Comparison of ENCODE assay signal across 13 cellular contexts in the genomic region with DNA sequence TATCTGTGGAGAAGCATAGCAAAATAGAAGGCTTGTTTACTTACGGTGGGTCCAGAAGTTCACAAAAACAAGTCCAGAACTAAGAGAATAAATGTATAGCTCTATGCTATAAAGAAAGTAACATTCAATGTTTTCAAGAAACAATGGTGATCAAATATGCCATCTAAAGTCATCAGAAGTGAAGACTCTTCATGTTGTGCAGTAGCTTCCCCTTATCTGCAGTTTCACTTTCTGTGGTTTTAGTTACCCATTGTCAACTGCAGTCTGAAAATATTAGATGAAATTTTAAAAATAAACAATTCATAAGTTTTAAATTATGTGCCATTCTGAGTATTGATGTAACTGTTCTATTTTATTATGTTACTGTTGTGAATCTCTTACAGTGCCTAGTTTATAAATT.
DNase-seq lines count a peak whose midpoint lies in the region; ATAC-seq and TF ChIP-seq lines count a peak whose summit lies in the region.
"Had no signal": no experiment of that assay in that cellular context is flagged by ENCODE, and none has a peak within 500 bp of the region (broad histone marks: within the 10 kb centered on the region; RNA-seq: fewer than 3 reads in every experiment).

No MANE protein-coding gene starts in this region.

- H3K27ac Mint-ChIP-seq in CD14-positive monocyte = peak overlapping the region in 4 of 7 donors; percentile 8 to 76 (median 48)
- H3K27ac Mint-ChIP-seq in Calu3 (ENCODE audit: unreplicated experiment) = no peak overlapping the region
- H3K27ac Mint-ChIP-seq in progenitor cell of endocrine pancreas = no peak overlapping the region
- H3K27ac Mint-ChIP-seq: T-helper 1 cell treated with Interleukin-12 subunit alpha and Interleukin-12 subunit beta and Interleukin-4 antibody, amounts not matched to agents 30 μg/mL and 1 μg/mL, for 36 hours had no signal

- no peaks in the 10 kb centered on the region for H3K4me1 ChIP-seq in spleen
- no peaks in the 10 kb centered on the region for H3K4me1 ChIP-seq in hepatocyte (ENCODE audit: insufficient read depth)
- H3K4me1 ChIP-seq: prostate gland had no signal

- H3K36me3 Mint-ChIP-seq in CD14-positive monocyte (no peaks in the 10 kb centered on the region), Calu3 (ENCODE audit: insufficient read depth, unreplicated experiment) (no peaks in the 10 kb centered on the region), progenitor cell of endocrine pancreas (ENCODE audit: insufficient read depth) (no peaks in the 10 kb centered on the region)

- CTCF ChIA-PET in Calu3 (lab: Charles Lee) = no interaction called here

- intact Hi-C loops in CD14-positive monocyte (cut with micrococcal nuclease) (no loop called here), Calu3 (cut with micrococcal nuclease; ENCODE audit: unreplicated experiment) (no loop called here), spleen (cut with DNase I; ENCODE audit: low total_unique reads) (no loop called here)

- H3K9me3 Mint-ChIP-seq in CD14-positive monocyte (peaks cover 0 to 10% (median 6%) of the 10 kb centered on the region in 7 donors), Calu3 (ENCODE audit: low read depth, unreplicated experiment) (no peaks in the 10 kb centered on the region), progenitor cell of endocrine pancreas (ENCODE audit: low read depth) (peaks cover 4% of the 10 kb centered on the region)

- H3K4me1 Mint-ChIP-seq in CD14-positive monocyte (peaks cover 11% of the 10 kb centered on the region), Calu3 (ENCODE audit: low read depth, unreplicated experiment) (no peaks in the 10 kb centered on the region), progenitor cell of endocrine pancreas (ENCODE audit: low read depth) (no peaks in the 10 kb centered on the region)

- no peaks in the 10 kb centered on the region for H4K20me1 ChIP-seq in hepatocyte (ENCODE audit: insufficient read depth, poor library complexity, severe bottlenecking)

- H3K27me3 ChIP-seq in spleen (replicated peaks in 1 of 7) (no peaks in the 10 kb centered on the region), hepatocyte (no peaks in the 10 kb centered on the region)
- H3K27me3 ChIP-seq: foreskin keratinocyte had no signal

- H3K4me3 ChIP-seq in spleen = no peak overlapping the region
- H3K4me3 ChIP-seq in hepatocyte = no peak overlapping the region
- H3K4me3 ChIP-seq: GM23248, prostate gland had no signal

- no peak overlapping the region for H3K4me2 ChIP-seq in hepatocyte

- no peak for TF ChIP-seq POLR2A in spleen (IDR thresholded peaks at IDR 0.05)

- WGBS in spleen, 5 donors = 89 to 96% (median 94%) methylated on average over 1 of the region's 1 CpG
- 95% methylated on average over 1 of the region's 1 CpG for WGBS in hepatocyte (ENCODE audit: low lambda C conversion rate, missing lambda C conversion rate)

- H3K4me3 Mint-ChIP-seq in CD14-positive monocyte (no peak overlapping the region), Calu3 (ENCODE audit: low read depth, unreplicated experiment) (no peak overlapping the region), progenitor cell of endocrine pancreas (ENCODE audit: low read depth) (no peak overlapping the region)
- H3K4me3 Mint-ChIP-seq: T-helper 1 cell treated with Interleukin-12 subunit alpha and Interleukin-12 subunit beta and Interleukin-4 antibody, amounts not matched to agents 30 μg/mL and 1 μg/mL, for 36 hours had no signal

- no peak overlapping the region for H2AFZ ChIP-seq in hepatocyte
- H2AFZ ChIP-seq: GM23248 had no signal

- H3K27ac ChIP-seq in spleen (no peak overlapping the region), hepatocyte (no peak overlapping the region)
- H3K27ac ChIP-seq: foreskin keratinocyte, GM23248, prostate gland had no signal

- no peak for DNase-seq in CD14-positive monocyte (ENCODE audit: low spot score)
- no peak for DNase-seq in Calu3
- no peak for DNase-seq in progenitor cell of endocrine pancreas (ENCODE audit: low spot score, unreplicated experiment)
- no peak for DNase-seq in spleen
- no peak for DNase-seq in hepatocyte (ENCODE audit: low spot score)
- DNase-seq: activated CD4-positive, alpha-beta T cell treated with anti-CD3 and anti-CD28 coated beads, Interleukin-2, amount 50 U/mL, for 1 hour; foreskin keratinocyte; GM23248 had no signal

- TF ChIP-seq CTCF in CD14-positive monocyte (IDR thresholded peaks at IDR 0.05) (no peak), Calu3 (IDR thresholded peaks at IDR 0.05; ENCODE audit: unreplicated experiment) (no peak), progenitor cell of endocrine pancreas (IDR thresholded peaks at IDR 0.05; ENCODE audit: unreplicated experiment) (no peak), spleen (IDR thresholded peaks at IDR 0.05 in 8 of 11, conservative IDR thresholded peaks at IDR 0.05 in 3 of 11) (no peak), hepatocyte (IDR thresholded peaks at IDR 0.05; ENCODE audit: poor library complexity) (no peak)

- no peaks in the 10 kb centered on the region for H3K79me2 ChIP-seq in hepatocyte

- H3K27me3 Mint-ChIP-seq in CD14-positive monocyte (ENCODE audit: low read depth in 3 of 3) = peaks cover 0 to 3% (median 0%) of the 10 kb centered on the region in 3 donors
- no peaks in the 10 kb centered on the region for H3K27me3 Mint-ChIP-seq in Calu3 (ENCODE audit: unreplicated experiment)
- no peaks in the 10 kb centered on the region for H3K27me3 Mint-ChIP-seq in progenitor cell of endocrine pancreas

- H3K9me3 ChIP-seq in spleen = peaks cover 0 to 17% (median 11%) of the 10 kb centered on the region in 8 donors
- H3K9me3 ChIP-seq in hepatocyte (ENCODE audit: low read depth) = no peaks in the 10 kb centered on the region
- H3K9me3 ChIP-seq: prostate gland had no signal

- H3K36me3 ChIP-seq in spleen (no peaks in the 10 kb centered on the region), hepatocyte (replicated peaks; ENCODE audit: insufficient read depth, low read depth) (no peaks in the 10 kb centered on the region)
- H3K36me3 ChIP-seq: prostate gland had no signal

- ATAC-seq in GM18907 (IDR thresholded peaks at IDR 0.05; ENCODE audit: unreplicated experiment) = peak; percentile 85
- peak; percentile 70 for ATAC-seq in GM21825 (IDR thresholded peaks at IDR 0.05; ENCODE audit: unreplicated experiment)
- peak; percentile 72 for ATAC-seq in HG03442 (IDR thresholded peaks at IDR 0.05; ENCODE audit: unreplicated experiment)
- ATAC-seq: foreskin keratinocyte had no signal

- BruUV-seq in Calu3 (replicated peaks; lab: Mats Ljungman, UMichigan) = no TSS peak

- H3K9me2 ChIP-seq in hepatocyte (replicated peaks; ENCODE audit: insufficient read depth) = no peaks in the 10 kb centered on the region

Comparison
In these comparisons a context has a peak if more than half of its experiments do, and no peak if none do; other contexts are left out.
1. H3K27ac Mint-ChIP-seq: peak in CD14-positive monocyte (4 of 7); none in Calu3 (single experiment) and progenitor cell of endocrine pancreas (single experiment).
2. Peak in every context shown above with its lines, with median percentiles within 50 percentile points of each other: ATAC-seq.